Comparison of ENCODE assay signal across 1 cellular context in the genomic region with DNA sequence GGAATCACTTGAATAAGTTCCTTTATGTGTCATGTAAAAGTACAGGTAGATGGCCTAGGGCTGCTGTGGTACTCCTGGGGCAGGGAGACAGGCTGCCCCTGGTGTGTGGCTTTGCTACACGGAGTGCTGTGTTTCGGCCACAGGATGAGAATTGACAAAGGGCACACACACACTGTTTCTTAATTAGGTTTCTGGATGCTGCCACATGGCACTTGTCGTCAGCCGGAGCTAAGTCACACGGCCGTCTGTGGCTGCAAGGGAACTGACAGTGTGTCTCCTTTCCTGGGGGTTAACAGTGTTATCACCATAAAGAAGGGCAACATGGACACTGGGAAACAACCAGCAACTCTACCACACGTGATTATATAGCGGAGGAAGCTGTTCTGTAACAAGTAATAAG.
TF ChIP-seq lines count a peak whose summit lies in the region.

No MANE protein-coding gene starts in this region.

TF ChIP-seq in H1, 55 proteins besides CTCF, POLR2A, EP300 and RAD21 (continued from another document):
- TF ChIP-seq, protein P1, sequence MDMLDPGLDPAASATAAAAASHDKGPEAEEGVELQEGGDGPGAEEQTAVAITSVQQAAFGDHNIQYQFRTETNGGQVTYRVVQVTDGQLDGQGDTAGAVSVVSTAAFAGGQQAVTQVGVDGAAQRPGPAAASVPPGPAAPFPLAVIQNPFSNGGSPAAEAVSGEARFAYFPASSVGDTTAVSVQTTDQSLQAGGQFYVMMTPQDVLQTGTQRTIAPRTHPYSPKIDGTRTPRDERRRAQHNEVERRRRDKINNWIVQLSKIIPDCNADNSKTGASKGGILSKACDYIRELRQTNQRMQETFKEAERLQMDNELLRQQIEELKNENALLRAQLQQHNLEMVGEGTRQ (IDR thresholded peaks at IDR 0.05; ENCODE audit: low read length) = no peak
- no peak for TF ChIP-seq RFX5 (IDR thresholded peaks at IDR 0.05; ENCODE audit: borderline replicate concordance, low read depth, low read length)
- no peak for TF ChIP-seq GABPA (IDR thresholded peaks at IDR 0.05; ENCODE audit: borderline replicate concordance, insufficient read depth, low read length)
